Comparison of ENCODE assay signal across 16 cellular contexts in genomic region chr14:57834001-57834598, GRCh38. TPM values are rescaled to one million over a fixed set of nuclear protein-coding genes. Genes with fewer than 3 reads are reported as not detected.
DNase-seq lines count a peak whose midpoint lies in the region; FAIRE-seq and TF ChIP-seq lines count a peak whose summit lies in the region.
"Had no signal": no experiment of that assay in that cellular context is flagged by ENCODE, and none has a peak within 500 bp of the region (broad histone marks: within the 10 kb centered on the region; RNA-seq: fewer than 3 reads in every experiment).

No MANE protein-coding gene starts in this region.

- H3K36me3 ChIP-seq in HEK293 (ENCODE audit: control insufficient read depth in 2 of 2, insufficient read depth in 1 of 2, low read length in 2 of 2) = no peaks in the 10 kb centered on the region
- H3K36me3 ChIP-seq in tibial artery = no peaks in the 10 kb centered on the region
- H3K36me3 ChIP-seq: SJSA1 had no signal

- no peaks in the 10 kb centered on the region for H3K27me3 ChIP-seq in tibial artery
- H3K27me3 ChIP-seq: SJSA1 had no signal

- CTCF ChIA-PET in HEK293 (lab: Yijun Ruan, JAX) = no interaction called here

- peak; percentile 93 for FAIRE-seq in endometrium (lab: Jason Lieb, UNC)

- H3K4me3 ChIP-seq in HEK293 (ENCODE audit: low read depth, low read length) (no peak overlapping the region), tibial artery (no peak overlapping the region)
- H3K4me3 ChIP-seq: SJSA1 had no signal

- intact Hi-C loops in tibial artery (cut with DNase I; ENCODE audit: low total_unique reads) = no loop called here

- H3K4me1 ChIP-seq in HEK293 (ENCODE audit: control insufficient read depth, insufficient read depth, low read length) = peaks cover 15% of the 10 kb centered on the region
- H3K4me1 ChIP-seq in tibial artery = peaks cover 0 to 33% (median 12%) of the 10 kb centered on the region in 4 donors
- H3K4me1 ChIP-seq: SJSA1 had no signal

- TF ChIP-seq CTCF in HEK293 (tag by site-specific recombination; IDR thresholded peaks at IDR 0.05) (no peak), tibial artery (IDR thresholded peaks at IDR 0.05) (no peak)

- POLR2A ChIA-PET in HEK293 (lab: Yijun Ruan, JAX) = no interaction called here

- H3K27ac ChIP-seq in HEK293 (ENCODE audit: extremely low read depth, low read depth, low read length) (no peak overlapping the region), tibial artery (no peak overlapping the region)
- H3K27ac ChIP-seq: HL-60, SJSA1 had no signal

- DNase-seq in EH (ENCODE audit: low read depth) (peak; percentile 3), renal cortical epithelial cell (ENCODE audit: low read depth) (peak; percentile 76), tibial artery (no peak), DMS 273 treated with DMSO at 0.1 percent for 48 hours (lab: John Stamatoyannopoulos, UW) (no peak), A172 (ENCODE audit: low spot score) (no peak)
- DNase-seq: Calu3; CD4-positive, alpha-beta memory T cell; DND-41; H9; NCI-H187 treated with DMSO at 0.1 percent for 48 hours; NK-92 treated with Interleukin-12 subunit alpha and Interleukin-12 subunit beta, amount 100 ng/mL, for 24 hours; OCI-M1 had no signal

- H3K9me3 ChIP-seq in HEK293 (ENCODE audit: control insufficient read depth, insufficient read depth, low read depth, low read length) = no peaks in the 10 kb centered on the region
- H3K9me3 ChIP-seq in tibial artery = no peaks in the 10 kb centered on the region
- H3K9me3 ChIP-seq: SJSA1 had no signal

TF ChIP-seq in HEK293, 187 proteins besides CTCF, POLR2A, EP300 and RAD21:
- TF ChIP-seq GLIS1 (tag by site-specific recombination; IDR thresholded peaks at IDR 0.05) = peak; percentile 62
- TF ChIP-seq PRDM6 (tag by site-specific recombination; IDR thresholded peaks at IDR 0.05) = peak; percentile 82
- no peak for TF ChIP-seq ZNF112 (tag by site-specific recombination; IDR thresholded peaks at IDR 0.05)
- no peak for TF ChIP-seq ZSCAN4 (tag by site-specific recombination; IDR thresholded peaks at IDR 0.05)

RNA-seq across cellular contexts. Expression of gene SLC35F4, which starts 31.8 kb away (rescaled TPM):
- 0.05 and 0.17 TPM in 2 replicates for total RNA-seq in renal cortical epithelial cell
- total RNA-seq in A172 (2014; rRNA removed; shearing (Covaris generic)) = not detected in 2 replicates
- total RNA-seq: Calu3; CD4-positive, alpha-beta memory T cell; H9; SJSA1 had no signal

Comparison
In these comparisons a context has a peak if more than half of its experiments do, and no peak if none do; other contexts are left out.
1. DNase-seq: peak in EH (single experiment) and renal cortical epithelial cell (single experiment); none in tibial artery (0 of 2), DMS 273 treated with DMSO at 0.1 percent for 48 hours (single experiment) and A172 (single experiment).